14 cellular contexts compared by ENCODE assay signal in the genomic region with DNA sequence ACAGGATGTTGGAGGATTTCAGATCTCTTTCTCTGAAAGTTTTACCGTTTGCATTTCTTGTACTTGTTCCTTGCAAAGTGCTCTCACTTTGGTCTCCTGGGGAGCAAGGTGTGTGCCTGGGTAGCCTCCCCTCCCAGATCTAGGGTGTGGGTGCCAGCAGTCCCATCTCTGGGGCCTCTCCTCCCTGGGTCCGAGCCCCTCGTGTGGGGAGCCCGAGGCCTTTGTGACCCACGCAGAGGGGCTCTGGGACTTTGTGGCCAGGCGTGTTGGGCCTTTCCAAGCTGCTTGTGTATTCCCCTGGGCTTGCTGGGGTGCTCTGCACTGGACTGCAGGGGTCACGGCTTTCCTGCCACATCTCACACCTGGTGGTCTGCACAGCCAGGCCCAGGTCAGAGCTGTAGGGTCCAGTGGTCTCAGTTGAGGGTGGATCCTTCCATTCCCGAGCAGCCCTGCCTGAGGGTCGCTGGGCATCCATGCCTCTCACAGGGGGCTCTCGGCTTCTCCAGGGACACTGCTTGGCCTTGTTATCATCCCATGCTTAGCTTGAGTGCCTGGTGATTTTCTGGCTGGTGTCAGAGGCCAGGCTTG.
"Had no signal": no experiment of that assay in that cellular context is flagged by ENCODE, and none has a peak within 500 bp of the region (broad histone marks: within the 10 kb centered on the region; RNA-seq: fewer than 3 reads in every experiment).

No MANE protein-coding gene starts in this region.

- H3K4me1 ChIP-seq: body of pancreas, esophagus muscularis mucosa, parathyroid adenoma, suprapubic skin had no signal

- H3K27me3 ChIP-seq: body of pancreas had no signal

- DNase-seq: activated CD4-positive, alpha-beta T cell treated with anti-CD3 and anti-CD28 coated beads, Interleukin-2, amount 50 U/mL, for 1 hour; activated naive CD4-positive, alpha-beta T cell treated with anti-CD3 and anti-CD28 coated beads, Interleukin-2, amount 50 U/mL, for 16 hours; amniotic stem cell; body of pancreas; dermis blood vessel endothelial cell; immature natural killer cell; mesendoderm; retina; SIG-M5; stimulated activated naive CD4-positive, alpha-beta T cell treated with Interleukin-2 at 50 U/mL for 16 hours; T-helper 2 cell had no signal

- H3K9me3 ChIP-seq: body of pancreas, esophagus muscularis mucosa, suprapubic skin had no signal

- H3K4me3 ChIP-seq: body of pancreas, esophagus muscularis mucosa, suprapubic skin had no signal

- H3K36me3 ChIP-seq: esophagus muscularis mucosa, suprapubic skin had no signal

- H3K27ac ChIP-seq: body of pancreas, esophagus muscularis mucosa, parathyroid adenoma, suprapubic skin had no signal
